ENCODE assay signal across 8 cellular contexts in the genomic region with DNA sequence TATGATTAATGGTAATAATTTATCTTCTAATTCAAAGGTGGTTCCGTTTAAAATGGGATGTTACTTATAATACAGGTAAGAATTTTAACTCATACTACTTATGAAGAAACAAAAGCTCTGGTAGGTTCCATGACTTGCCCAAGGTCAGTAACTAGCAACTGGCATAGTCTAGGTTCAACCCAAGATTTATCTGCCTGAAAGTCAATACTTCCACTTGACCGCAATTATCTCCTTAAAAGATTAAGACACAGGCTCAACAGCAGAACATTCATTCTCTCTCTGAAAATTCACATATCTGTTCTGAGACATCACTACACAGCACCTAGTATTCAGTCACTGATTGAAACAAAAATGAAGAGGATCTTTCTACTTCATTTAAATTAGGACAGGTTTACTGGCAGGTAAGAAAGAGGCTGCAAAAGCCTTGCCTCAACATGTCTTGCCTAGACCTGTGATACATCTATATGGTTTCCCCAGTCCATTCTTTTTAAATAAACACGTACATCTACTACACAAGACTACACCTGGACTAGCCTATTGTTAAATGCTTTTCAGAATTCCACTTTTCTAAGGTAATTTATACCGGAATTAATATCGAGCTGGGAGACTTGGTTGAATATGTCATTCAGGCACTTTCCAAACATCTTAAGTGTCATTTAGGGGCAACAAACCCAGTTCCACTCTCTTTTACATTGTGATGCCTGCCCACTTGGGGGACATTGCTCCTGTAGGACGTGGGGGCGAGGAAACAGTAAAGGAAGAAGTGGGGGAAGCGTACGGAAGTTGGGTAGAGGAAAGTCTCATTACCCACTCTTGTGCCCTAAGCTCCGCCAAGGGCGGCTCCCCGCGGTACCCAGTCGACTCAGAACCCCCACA. TPM values are rescaled to one million over a fixed set of nuclear protein-coding genes. Genes with fewer than 3 reads are reported as not detected.
DNase-seq lines count a peak whose midpoint lies in the region; ATAC-seq and TF ChIP-seq lines count a peak whose summit lies in the region.

No MANE protein-coding gene starts in this region.

- H3K27me3 ChIP-seq in mononuclear cell (ENCODE audit: insufficient read depth, low read length) = no peaks in the 10 kb centered on the region

- peaks cover 12% of the 10 kb centered on the region for H3K79me2 ChIP-seq in OCI-LY7 (ENCODE audit: insufficient read depth, low read depth, low read length)

- peak overlapping the region; percentile 56 for H3K27ac ChIP-seq in OCI-LY7 (ENCODE audit: low read depth, low read length, poor library complexity, severe bottlenecking)

- H3K4me2 ChIP-seq in OCI-LY7 (ENCODE audit: low read length) = peak overlapping the region; percentile 96

- H3K9me2 ChIP-seq in OCI-LY7 (ENCODE audit: insufficient read depth, low read length) = no peaks in the 10 kb centered on the region

- H4K20me1 ChIP-seq in OCI-LY7 (ENCODE audit: insufficient read depth, low read length) = peaks cover 2% of the 10 kb centered on the region; the same call in 1 of the 2 replicates

- intact Hi-C loops in OCI-LY7 (cut with micrococcal nuclease; ENCODE audit: unreplicated experiment) = loop anchor here (5.0 kb wide), 1 partner anchor 193 kb away; a partner anchor contains a TSS

- CTCF ChIA-PET in OCI-LY7 (lab: Charles Lee; ENCODE audit: unreplicated experiment) = no interaction called here

- H3K9me3 ChIP-seq in OCI-LY7 (ENCODE audit: low read length) (no peaks in the 10 kb centered on the region), mononuclear cell (ENCODE audit: low read depth, low read length) (no peaks in the 10 kb centered on the region)

- no peak for ATAC-seq in HG03565 (IDR thresholded peaks at IDR 0.05; ENCODE audit: unreplicated experiment)

- TF ChIP-seq CTCF in OCI-LY7 (conservative IDR thresholded peaks at IDR 0.05; ENCODE audit: low read length) = no peak

- H3K4me1 ChIP-seq in OCI-LY7 (ENCODE audit: insufficient read depth, low read length, poor library complexity, severe bottlenecking) = peaks cover 19% of the 10 kb centered on the region
- H3K4me1 ChIP-seq in mononuclear cell (ENCODE audit: insufficient read depth, low read length) = peaks cover 18% of the 10 kb centered on the region

- H2AFZ ChIP-seq in OCI-LY7 (ENCODE audit: low read length) = peak overlapping the region; percentile 51; the same call in 1 of the 2 replicates

- peak overlapping the region; percentile 87 for H3K4me3 ChIP-seq in OCI-LY7 (ENCODE audit: low read depth, low read length, poor library complexity, severe bottlenecking)
- peak overlapping the region; percentile 85 for H3K4me3 ChIP-seq in mononuclear cell (ENCODE audit: low read length)

- POLR2A ChIA-PET in OCI-LY7 (lab: Charles Lee) = no interaction called here

- BruUV-seq in OCI-LY7 (replicated peaks; lab: Mats Ljungman, UMichigan) = TSS peak; percentile 23

- peak; percentile 19 for DNase-seq in stimulated activated CD4-positive, alpha-beta T cell treated with anti-CD3 and anti-CD28 coated beads, Interleukin-12 subunit alpha, Interleukin-12 subunit beta, amount 100 ng/mL, for 4 hours
- DNase-seq in stimulated activated CD4-positive, alpha-beta T cell treated with anti-CD3 and anti-CD28 coated beads, Interleukin-2, amount 100 ng/mL, for 48 hours = no peak
- DNase-seq in OCI-LY7 (ENCODE audit: low spot score) (no peak), cerebellar cortex (ENCODE audit: low spot score) (peak; percentile 18), NCI-H187 (lab: John Stamatoyannopoulos, UW) (no peak), superior temporal gyrus (ENCODE audit: extremely low spot score) (no peak)

- no peaks in the 10 kb centered on the region for H3K36me3 ChIP-seq in OCI-LY7 (ENCODE audit: insufficient read depth, low read length)

RNA-seq across cellular contexts. Expression of a gene that starts 1.1 kb away (rescaled TPM):
- 8.8 and 11.6 TPM in 2 replicates for total RNA-seq in OCI-LY7 (2014; rRNA removed; shearing (Covaris generic))
- total RNA-seq in OCI-LY7 (2022) = 14.1 and 16.7 TPM in 2 replicates
- total RNA-seq in mononuclear cell = 16.1 TPM

RNA-seq across cellular contexts. Expression of a gene that starts 26.3 kb away (rescaled TPM):
- 49.3 TPM in 2 replicates for total RNA-seq in OCI-LY7 (2014; rRNA removed; shearing (Covaris generic))
- total RNA-seq in OCI-LY7 (2022) (99.5 and 100 TPM in 2 replicates), mononuclear cell (1.4 TPM)

RNA-seq across cellular contexts. Expression of a gene that starts 32.7 kb away (rescaled TPM):
- 9.3 TPM in 2 replicates for total RNA-seq in OCI-LY7 (2014; rRNA removed; shearing (Covaris generic))
- total RNA-seq in OCI-LY7 (2022) (20.5 and 21.0 TPM in 2 replicates), mononuclear cell (9.4 TPM)

Comparison
In these comparisons a context has a peak if more than half of its experiments do, and no peak if none do; other contexts are left out.
1. DNase-seq: peak in stimulated activated CD4-positive, alpha-beta T cell treated with anti-CD3 and anti-CD28 coated beads, Interleukin-12 subunit alpha, Interleukin-12 subunit beta, amount 100 ng/mL, for 4 hours (single experiment) and cerebellar cortex (single experiment); none in stimulated activated CD4-positive, alpha-beta T cell treated with anti-CD3 and anti-CD28 coated beads, Interleukin-2, amount 100 ng/mL, for 48 hours (0 of 2), OCI-LY7 (single experiment), NCI-H187 (0 of 2) and superior temporal gyrus (single experiment).
2. RNA of a gene that starts 26.3 kb away (total RNA-seq): 49.3 to 100 TPM in OCI-LY7; 1.4 TPM in mononuclear cell (single experiment); every median in the first group is over 10 times any median in the second.